In the genomic region with DNA sequence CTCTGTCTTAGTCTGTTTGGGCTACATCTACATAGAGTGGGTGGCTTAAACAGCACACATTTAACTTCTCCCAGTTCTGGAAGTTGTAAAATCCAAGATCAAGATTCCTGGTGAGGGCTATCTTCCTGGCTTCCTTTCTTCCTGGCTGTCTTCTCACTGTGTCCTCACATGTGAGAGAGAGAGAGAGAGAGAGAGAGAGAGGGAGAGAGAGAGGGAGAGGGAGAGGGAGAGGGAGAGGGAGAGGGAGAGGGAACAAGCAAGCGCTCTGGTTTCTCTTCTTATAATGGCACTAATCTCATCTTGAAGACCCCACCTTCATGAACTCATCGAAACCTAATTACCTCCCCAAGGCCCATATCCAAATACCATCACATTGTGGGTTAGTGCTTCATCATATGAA, we compare ENCODE assay signal across 18 cellular contexts.
DNase-seq lines count a peak whose midpoint lies in the region; ATAC-seq, FAIRE-seq and TF ChIP-seq lines count a peak whose summit lies in the region.
"Had no signal": no experiment of that assay in that cellular context is flagged by ENCODE, and none has a peak within 500 bp of the region (broad histone marks: within the 10 kb centered on the region; RNA-seq: fewer than 3 reads in every experiment).

No MANE protein-coding gene starts in this region.

- H3K4me1 ChIP-seq in HepG2 (ENCODE audit: insufficient read depth, low read length) (no peaks in the 10 kb centered on the region), right lobe of liver (no peaks in the 10 kb centered on the region), HEK293 (ENCODE audit: control insufficient read depth, insufficient read depth, low read length) (peaks cover 13% of the 10 kb centered on the region), psoas muscle (peaks cover 57% of the 10 kb centered on the region)
- H3K4me1 ChIP-seq: A549, BE2C had no signal

- H3K36me3 ChIP-seq in HepG2 (replicated peaks in 1 of 2; ENCODE audit: control insufficient read depth in 1 of 2, insufficient read depth in 2 of 2, low read length in 2 of 2) (no peaks in the 10 kb centered on the region), right lobe of liver (no peaks in the 10 kb centered on the region), HEK293 (ENCODE audit: control insufficient read depth in 2 of 2, insufficient read depth in 1 of 2, low read length in 2 of 2) (no peaks in the 10 kb centered on the region), psoas muscle (ENCODE audit: insufficient read depth in 1 of 2, low read depth in 1 of 2) (no peaks in the 10 kb centered on the region)
- H3K36me3 ChIP-seq: BE2C had no signal

- peaks cover 8% of the 10 kb centered on the region; the same call in 1 of the 2 replicates for H4K20me1 ChIP-seq in HepG2 (ENCODE audit: insufficient read depth, low read length)

- H3K9me3 ChIP-seq in HepG2 (ENCODE audit: low read length) (no peaks in the 10 kb centered on the region), right lobe of liver (no peaks in the 10 kb centered on the region), HEK293 (ENCODE audit: control insufficient read depth, insufficient read depth, low read depth, low read length) (no peaks in the 10 kb centered on the region), psoas muscle (no peaks in the 10 kb centered on the region)
- H3K9me3 ChIP-seq: A549, BE2C had no signal

- no peak for TF ChIP-seq RAD21 in HepG2 (CRISPR knock-in tag; IDR thresholded peaks at IDR 0.05)

- intact Hi-C loops in HepG2 (cut with micrococcal nuclease; ENCODE audit: unreplicated experiment) (no loop called here), right lobe of liver (cut with DNase I) (no loop called here), psoas muscle (cut with DNase I) (loop anchor here (5.0 to 10.0 kb wide), 3 partner anchors 36 to 66 kb away; no protein-coding TSS in a partner anchor)

- POLR2A ChIA-PET in HepG2 (lab: Yijun Ruan, JAX) (no interaction called here), HEK293 (lab: Yijun Ruan, JAX) (no interaction called here)

- H3K4me2 ChIP-seq in HepG2 (ENCODE audit: low read depth, low read length) = no peak overlapping the region
- H3K4me2 ChIP-seq: A549 had no signal

- no peak for FAIRE-seq in HepG2 (lab: Jason Lieb, UNC)
- FAIRE-seq: A549, G401.6, GM12892, H1 had no signal

- H3K27ac ChIP-seq in HepG2 (ENCODE audit: extremely low read length, insufficient read depth, low read length) = no peak overlapping the region
- no peak overlapping the region for H3K27ac ChIP-seq in right lobe of liver
- no peak overlapping the region for H3K27ac ChIP-seq in HEK293 (ENCODE audit: extremely low read depth, low read depth, low read length)
- peak overlapping the region; percentile 83 for H3K27ac ChIP-seq in psoas muscle
- H3K27ac ChIP-seq: A549, C4-2B had no signal

- ATAC-seq in HepG2 = no peak
- ATAC-seq in right lobe of liver = no peak
- peak in 2 of 4 donors; percentile 55 to 65 for ATAC-seq in psoas muscle
- no peak for ATAC-seq in GM18511 (IDR thresholded peaks at IDR 0.05; ENCODE audit: unreplicated experiment)
- ATAC-seq: A549 had no signal

- TF ChIP-seq EP300 in HepG2 (IDR thresholded peaks at IDR 0.05; ENCODE audit: low read depth in 2 of 2, low read length in 2 of 2) = no peak
- no peak for TF ChIP-seq EP300 in HepG2 (CRISPR knock-in tag; IDR thresholded peaks at IDR 0.05; ENCODE audit: borderline replicate concordance)

- H3K27me3 ChIP-seq in HepG2 (ENCODE audit: control insufficient read depth in 1 of 2, insufficient read depth in 2 of 2, low read length in 2 of 2) (no peaks in the 10 kb centered on the region), right lobe of liver (no peaks in the 10 kb centered on the region), psoas muscle (ENCODE audit: insufficient read depth in 3 of 3, low read length in 2 of 3) (no peaks in the 10 kb centered on the region)
- H3K27me3 ChIP-seq: BE2C had no signal

- H2AFZ ChIP-seq in HepG2 (ENCODE audit: low read length) = no peak overlapping the region

- no peak overlapping the region for H3K4me3 ChIP-seq in HepG2 (replicated peaks in 1 of 3; ENCODE audit: insufficient read depth in 1 of 3, low read depth in 2 of 3, low read length in 3 of 3)
- no peak overlapping the region for H3K4me3 ChIP-seq in right lobe of liver
- no peak overlapping the region for H3K4me3 ChIP-seq in HEK293 (ENCODE audit: low read depth, low read length)
- no peak overlapping the region for H3K4me3 ChIP-seq in psoas muscle
- H3K4me3 ChIP-seq: A549 had no signal

- 44% methylated on average over 2 of the region's 2 CpGs for WGBS in HepG2 (ENCODE audit: low lambda C conversion rate)
- WGBS in right lobe of liver (ENCODE audit: insufficient coverage, low coverage, low lambda C conversion rate, missing lambda C conversion rate) = 100% methylated on average over 1 of the region's 2 CpGs
- WGBS in psoas muscle, 3 donors = 49 to 94% (median 53%) methylated on average over 1 to 2 of the region's 2 CpGs

- peaks cover 17% of the 10 kb centered on the region for H3K79me2 ChIP-seq in HepG2 (ENCODE audit: insufficient read depth, low read length)

- no peak overlapping the region for H3K9ac ChIP-seq in HepG2 (ENCODE audit: insufficient read depth, low read depth, low read length)

- CTCF ChIA-PET in HepG2 (lab: Yijun Ruan, JAX; ENCODE audit: low intra/inter-chr PET ratio, low total read pairs) = no interaction called here
- CTCF ChIA-PET in HEK293 (lab: Yijun Ruan, JAX) = no interaction called here

- TF ChIP-seq POLR2A in HepG2 (IDR thresholded peaks at IDR 0.05; ENCODE audit: insufficient read depth in 1 of 2, low read depth in 2 of 2, low read length in 2 of 2) (no peak), right lobe of liver (IDR thresholded peaks at IDR 0.05) (no peak)

- BruUV-seq in HepG2 (replicated peaks; lab: Mats Ljungman, UMichigan) = no TSS peak

- no peak for DNase-seq in HepG2 (ENCODE audit: low spot score)
- DNase-seq in right lobe of liver = no peak
- no peak for DNase-seq in psoas muscle
- no peak for DNase-seq in NCI-H1105 treated with DMSO at 0.1 percent for 48 hours (lab: John Stamatoyannopoulos, UW)
- DNase-seq: BE2C; CD4-positive, alpha-beta memory T cell; DMS153; DMS79 treated with DMSO at 0.1 percent for 48 hours; EL; HCEC 1CT; IMR-90 had no signal

- in situ Hi-C loops in HepG2 (cut with HindIII; ENCODE audit: extremely low pct_ligation_motif_present, low pct_unique_long_range_greater_than_20kb) = no loop called here

- TF ChIP-seq CTCF in HepG2 (CRISPR knock-in tag; IDR thresholded peaks at IDR 0.05) = no peak
- TF ChIP-seq CTCF in right lobe of liver (IDR thresholded peaks at IDR 0.05) = no peak
- TF ChIP-seq CTCF in HEK293 (tag by site-specific recombination; IDR thresholded peaks at IDR 0.05) = no peak
- no peak for TF ChIP-seq CTCF in psoas muscle (IDR thresholded peaks at IDR 0.05)

TF ChIP-seq in HepG2, 621 proteins besides CTCF, POLR2A, EP300 and RAD21:
- TF ChIP-seq HNRNPK (IDR thresholded peaks at IDR 0.05; ENCODE audit: low read depth, low read length, poor library complexity, severe bottlenecking) = peak; percentile 12
- TF ChIP-seq, protein P1, sequence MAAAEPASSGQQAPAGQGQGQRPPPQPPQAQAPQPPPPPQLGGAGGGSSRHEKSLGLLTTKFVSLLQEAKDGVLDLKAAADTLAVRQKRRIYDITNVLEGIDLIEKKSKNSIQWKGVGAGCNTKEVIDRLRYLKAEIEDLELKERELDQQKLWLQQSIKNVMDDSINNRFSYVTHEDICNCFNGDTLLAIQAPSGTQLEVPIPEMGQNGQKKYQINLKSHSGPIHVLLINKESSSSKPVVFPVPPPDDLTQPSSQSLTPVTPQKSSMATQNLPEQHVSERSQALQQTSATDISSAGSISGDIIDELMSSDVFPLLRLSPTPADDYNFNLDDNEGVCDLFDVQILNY (CRISPR knock-in tag; conservative IDR thresholded peaks at IDR 0.05) = no peak

TF ChIP-seq in HEK293, 187 proteins besides CTCF, POLR2A, EP300 and RAD21:
- TF ChIP-seq, protein P2, sequence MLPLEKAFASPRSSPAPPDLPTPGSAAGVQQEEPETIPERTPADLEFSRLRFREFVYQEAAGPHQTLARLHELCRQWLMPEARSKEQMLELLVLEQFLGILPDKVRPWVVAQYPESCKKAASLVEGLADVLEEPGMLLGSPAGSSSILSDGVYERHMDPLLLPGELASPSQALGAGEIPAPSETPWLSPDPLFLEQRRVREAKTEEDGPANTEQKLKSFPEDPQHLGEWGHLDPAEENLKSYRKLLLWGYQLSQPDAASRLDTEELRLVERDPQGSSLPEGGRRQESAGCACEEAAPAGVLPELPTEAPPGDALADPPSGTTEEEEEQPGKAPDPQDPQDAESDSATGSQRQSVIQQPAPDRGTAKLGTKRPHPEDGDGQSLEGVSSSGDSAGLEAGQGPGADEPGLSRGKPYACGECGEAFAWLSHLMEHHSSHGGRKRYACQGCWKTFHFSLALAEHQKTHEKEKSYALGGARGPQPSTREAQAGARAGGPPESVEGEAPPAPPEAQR (tag by site-specific recombination; IDR thresholded peaks at IDR 0.05) = no peak
- TF ChIP-seq, protein P3, sequence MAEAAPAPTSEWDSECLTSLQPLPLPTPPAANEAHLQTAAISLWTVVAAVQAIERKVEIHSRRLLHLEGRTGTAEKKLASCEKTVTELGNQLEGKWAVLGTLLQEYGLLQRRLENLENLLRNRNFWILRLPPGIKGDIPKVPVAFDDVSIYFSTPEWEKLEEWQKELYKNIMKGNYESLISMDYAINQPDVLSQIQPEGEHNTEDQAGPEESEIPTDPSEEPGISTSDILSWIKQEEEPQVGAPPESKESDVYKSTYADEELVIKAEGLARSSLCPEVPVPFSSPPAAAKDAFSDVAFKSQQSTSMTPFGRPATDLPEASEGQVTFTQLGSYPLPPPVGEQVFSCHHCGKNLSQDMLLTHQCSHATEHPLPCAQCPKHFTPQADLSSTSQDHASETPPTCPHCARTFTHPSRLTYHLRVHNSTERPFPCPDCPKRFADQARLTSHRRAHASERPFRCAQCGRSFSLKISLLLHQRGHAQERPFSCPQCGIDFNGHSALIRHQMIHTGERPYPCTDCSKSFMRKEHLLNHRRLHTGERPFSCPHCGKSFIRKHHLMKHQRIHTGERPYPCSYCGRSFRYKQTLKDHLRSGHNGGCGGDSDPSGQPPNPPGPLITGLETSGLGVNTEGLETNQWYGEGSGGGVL (tag by site-specific recombination; IDR thresholded peaks at IDR 0.05) = peak; percentile 50

Comparison
In these comparisons a context has a peak if more than half of its experiments do, and no peak if none do; other contexts are left out.
1. intact Hi-C loops: an anchor here in psoas muscle (5.0 to 10.0 kb wide); none called in HepG2 and right lobe of liver.